Comparison of ENCODE assay signal across 13 cellular contexts in the genomic region with DNA sequence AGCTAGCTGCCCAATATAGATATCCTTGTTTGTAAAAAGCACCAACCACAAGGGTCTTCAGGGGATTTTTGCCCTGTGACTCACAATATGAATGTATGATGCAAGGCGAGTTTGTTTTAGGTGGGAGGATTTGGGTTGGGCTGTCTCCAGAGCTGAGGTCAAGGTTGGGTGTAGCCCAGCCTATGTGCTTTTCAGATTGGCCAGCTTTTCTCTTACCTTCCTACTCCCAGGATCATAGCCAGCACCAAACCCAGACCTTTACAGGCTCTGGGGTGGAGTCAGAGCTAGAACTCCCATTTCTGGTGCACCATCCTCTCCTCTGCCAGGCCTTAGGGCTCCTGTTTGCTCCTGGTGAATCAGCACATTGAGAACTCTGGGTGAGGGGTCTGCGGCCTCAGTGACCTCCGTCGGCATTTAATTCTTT. TPM values are rescaled to one million over a fixed set of nuclear protein-coding genes. Genes with fewer than 3 reads are reported as not detected.
A peak's percentile ranks its signal among the peaks of the same experiment; 100 is the strongest.
DNase-seq lines count a peak whose midpoint lies in the region; ATAC-seq and TF ChIP-seq lines count a peak whose summit lies in the region.
"Had no signal": no experiment of that assay in that cellular context is flagged by ENCODE, and none has a peak within 500 bp of the region (broad histone marks: within the 10 kb centered on the region; RNA-seq: fewer than 3 reads in every experiment).

No MANE protein-coding gene starts in this region.

- ATAC-seq in left cardiac atrium (peak; percentile 55 to 95), left ventricle myocardium superior (no peak), HG02642 (IDR thresholded peaks at IDR 0.05; ENCODE audit: poor library complexity, unreplicated experiment) (no peak)
- ATAC-seq: T-cell had no signal

- no peaks in the 10 kb centered on the region for H3K9me3 Mint-ChIP-seq in activated CD4-positive, alpha-beta memory T cell treated with anti-CD3 and anti-CD28 coated beads, Interleukin-2, amount 10 ng/mL, durations not matched to agents 7 days and 5 days
- H3K9me3 Mint-ChIP-seq: activated CD4-positive, alpha-beta memory T cell treated with anti-CD3 and anti-CD28 coated beads for 36 hours; activated naive CD4-positive, alpha-beta T cell treated with anti-CD3 and anti-CD28 coated beads, Interleukin-2, amount 50 U/mL, for 72 hours; neural crest cell; T-cell had no signal

- no peaks in the 10 kb centered on the region for H3K4me1 ChIP-seq in sigmoid colon

- no peak overlapping the region for H3K27ac Mint-ChIP-seq in activated CD4-positive, alpha-beta memory T cell treated with anti-CD3 and anti-CD28 coated beads, Interleukin-2, amount 10 ng/mL, durations not matched to agents 7 days and 5 days
- H3K27ac Mint-ChIP-seq: activated CD4-positive, alpha-beta memory T cell treated with anti-CD3 and anti-CD28 coated beads for 36 hours; activated naive CD4-positive, alpha-beta T cell treated with anti-CD3 and anti-CD28 coated beads, Interleukin-2, amount 50 U/mL, for 72 hours; T-cell had no signal

- TF ChIP-seq POLR2A in sigmoid colon (IDR thresholded peaks at IDR 0.05), result no peak

- H3K27me3 Mint-ChIP-seq in activated CD4-positive, alpha-beta memory T cell treated with anti-CD3 and anti-CD28 coated beads, Interleukin-2, amount 10 ng/mL, durations not matched to agents 7 days and 5 days, result no peaks in the 10 kb centered on the region
- H3K27me3 Mint-ChIP-seq: activated CD4-positive, alpha-beta memory T cell treated with anti-CD3 and anti-CD28 coated beads for 36 hours had no signal

- intact Hi-C loops in left cardiac atrium (cut with DNase I), result no loop called here
- intact Hi-C loops in left ventricle myocardium superior (cut with micrococcal nuclease), result no loop called here
- intact Hi-C loops in sigmoid colon (cut with DNase I), result no loop called here

- POLR2A ChIA-PET in activated CD4-positive, alpha-beta memory T cell treated with anti-CD3 and anti-CD28 coated beads, Interleukin-2, amount 10 ng/mL, durations not matched to agents 7 days and 5 days (lab: Charles Lee), result no interaction called here

- no peak for TF ChIP-seq CTCF in astrocyte of the spinal cord (IDR thresholded peaks at IDR 0.05; ENCODE audit: low read depth, low read length)
- TF ChIP-seq CTCF in sigmoid colon (IDR thresholded peaks at IDR 0.05), result no peak

- WGBS in sigmoid colon, 2 donors, result 80 to 87% methylated on average over 4 of the region's 4 CpGs

- H3K4me3 Mint-ChIP-seq in activated CD4-positive, alpha-beta memory T cell treated with anti-CD3 and anti-CD28 coated beads, Interleukin-2, amount 10 ng/mL, durations not matched to agents 7 days and 5 days, result no peak overlapping the region
- H3K4me3 Mint-ChIP-seq: activated CD4-positive, alpha-beta memory T cell treated with anti-CD3 and anti-CD28 coated beads for 36 hours; neural crest cell; T-cell had no signal

- DNase-seq in left cardiac atrium, result no peak
- no peak for DNase-seq in left ventricle myocardium superior
- peak; percentile 40 for DNase-seq in astrocyte of the spinal cord (ENCODE audit: low read depth, low spot score)
- DNase-seq in kidney tubule cell (ENCODE audit: low spot score), result peak; percentile 80
- no peak for DNase-seq in activated CD4-positive, alpha-beta memory T cell treated with anti-CD3 and anti-CD28 coated beads, Interleukin-2, amount 10 ng/mL, durations not matched to agents 7 days and 5 days
- DNase-seq in CD1c-positive myeloid dendritic cell (ENCODE audit: extremely low spot score), result no peak
- DNase-seq in sigmoid colon, result no peak
- DNase-seq: activated CD4-positive, alpha-beta memory T cell treated with anti-CD3 and anti-CD28 coated beads for 36 hours; DMS79; T-cell had no signal

- H3K36me3 Mint-ChIP-seq in activated CD4-positive, alpha-beta memory T cell treated with anti-CD3 and anti-CD28 coated beads, Interleukin-2, amount 10 ng/mL, durations not matched to agents 7 days and 5 days (ENCODE audit: low read depth), result no peaks in the 10 kb centered on the region
- H3K36me3 Mint-ChIP-seq: activated CD4-positive, alpha-beta memory T cell treated with anti-CD3 and anti-CD28 coated beads for 36 hours; activated naive CD4-positive, alpha-beta T cell treated with anti-CD3 and anti-CD28 coated beads, Interleukin-2, amount 50 U/mL, for 72 hours; T-cell had no signal

- TF ChIP-seq EP300 in sigmoid colon (IDR thresholded peaks at IDR 0.05), result no peak

- H3K4me1 Mint-ChIP-seq in activated CD4-positive, alpha-beta memory T cell treated with anti-CD3 and anti-CD28 coated beads, Interleukin-2, amount 10 ng/mL, durations not matched to agents 7 days and 5 days, result no peaks in the 10 kb centered on the region
- H3K4me1 Mint-ChIP-seq: T-cell had no signal

- CTCF ChIA-PET in activated CD4-positive, alpha-beta memory T cell treated with anti-CD3 and anti-CD28 coated beads, Interleukin-2, amount 10 ng/mL, durations not matched to agents 7 days and 5 days (lab: Charles Lee), result no interaction called here

- H3K36me3 ChIP-seq in sigmoid colon, result no peaks in the 10 kb centered on the region

- in situ Hi-C loops in astrocyte of the spinal cord (cut with HindIII; ENCODE audit: low sequenced_read_pairs), result no loop called here

- H3K9me3 ChIP-seq in sigmoid colon, result no peaks in the 10 kb centered on the region

- H3K27me3 ChIP-seq in sigmoid colon, result no peaks in the 10 kb centered on the region

- H3K27ac ChIP-seq in sigmoid colon, result no peak overlapping the region

- H3K4me3 ChIP-seq in astrocyte of the spinal cord (ENCODE audit: low read depth, low read length) (no peak overlapping the region), sigmoid colon (no peak overlapping the region)

RNA-seq across cellular contexts. Expression of a gene that starts 55.6 kb away (rescaled TPM):
- total RNA-seq in left cardiac atrium (10 to 100 TPM; 10.1 to 10.8 TPM), left ventricle myocardium superior (10.9 TPM), sigmoid colon (1 to 10 TPM; 3.9 to 6.4 (median 5.6) TPM)
- 10 to 100 TPM; 40.1 to 42.1 TPM for total RNA-seq in activated CD4-positive, alpha-beta memory T cell treated with anti-CD3 and anti-CD28 coated beads, Interleukin-2, amount 10 ng/mL, durations not matched to agents 7 days and 5 days
- polyA plus RNA-seq in sigmoid colon, result 1 to 10 TPM; 4.2 to 8.4 (median 8.3) TPM

Comparison
In these comparisons a context has a peak if more than half of its experiments do, and no peak if none do; other contexts are left out.
1. ATAC-seq: peak in left cardiac atrium (2 of 2); none in left ventricle myocardium superior (single experiment) and HG02642 (single experiment).
2. DNase-seq: peak in astrocyte of the spinal cord (single experiment) and kidney tubule cell (single experiment); none in left cardiac atrium (single experiment), left ventricle myocardium superior (single experiment), activated CD4-positive, alpha-beta memory T cell treated with anti-CD3 and anti-CD28 coated beads, Interleukin-2, amount 10 ng/mL, durations not matched to agents 7 days and 5 days (single experiment), CD1c-positive myeloid dendritic cell (single experiment) and sigmoid colon (single experiment).